1 cellular context compared by ENCODE assay signal in the genomic region with DNA sequence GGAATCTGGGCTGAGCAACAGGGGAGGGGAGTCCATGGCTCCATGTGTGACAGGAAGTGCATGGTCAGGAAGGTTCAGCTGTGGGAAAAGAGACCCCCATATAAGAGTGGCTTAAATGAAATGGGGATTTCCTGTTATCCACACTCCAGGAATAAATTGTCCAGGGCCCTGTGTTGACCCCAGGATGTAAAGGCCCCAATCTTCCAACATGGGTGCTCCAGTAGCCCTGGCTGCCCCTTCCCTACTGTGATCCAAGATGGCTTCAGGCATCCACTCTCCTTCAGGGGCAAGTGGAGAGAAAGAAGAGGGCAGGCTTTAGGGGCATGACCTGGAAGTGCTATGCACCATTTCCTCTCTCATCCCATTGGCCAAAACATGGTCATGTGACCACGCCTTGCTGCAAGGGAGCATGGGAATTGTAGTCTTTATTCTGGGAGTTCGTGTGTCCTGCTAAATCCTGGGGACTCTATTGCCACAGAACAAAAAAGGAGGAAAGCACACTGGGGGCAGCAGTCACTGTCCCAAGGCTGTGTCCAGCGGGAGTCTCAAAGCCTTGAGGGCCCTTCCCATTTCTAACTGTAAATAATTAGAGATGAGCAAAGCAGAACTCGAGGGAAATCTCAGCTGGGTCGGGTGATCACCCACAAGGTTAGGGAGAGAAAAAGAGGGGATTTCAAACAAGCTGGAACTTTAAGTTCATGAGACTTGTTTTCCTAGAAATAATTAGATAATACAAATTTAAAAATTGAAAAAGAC.
TF ChIP-seq lines count a peak whose summit lies in the region.

No MANE protein-coding gene starts in this region.

TF ChIP-seq in GM12878, 131 proteins besides CTCF, POLR2A, EP300 and RAD21 (continued from another document):
- TF ChIP-seq, protein P1, sequence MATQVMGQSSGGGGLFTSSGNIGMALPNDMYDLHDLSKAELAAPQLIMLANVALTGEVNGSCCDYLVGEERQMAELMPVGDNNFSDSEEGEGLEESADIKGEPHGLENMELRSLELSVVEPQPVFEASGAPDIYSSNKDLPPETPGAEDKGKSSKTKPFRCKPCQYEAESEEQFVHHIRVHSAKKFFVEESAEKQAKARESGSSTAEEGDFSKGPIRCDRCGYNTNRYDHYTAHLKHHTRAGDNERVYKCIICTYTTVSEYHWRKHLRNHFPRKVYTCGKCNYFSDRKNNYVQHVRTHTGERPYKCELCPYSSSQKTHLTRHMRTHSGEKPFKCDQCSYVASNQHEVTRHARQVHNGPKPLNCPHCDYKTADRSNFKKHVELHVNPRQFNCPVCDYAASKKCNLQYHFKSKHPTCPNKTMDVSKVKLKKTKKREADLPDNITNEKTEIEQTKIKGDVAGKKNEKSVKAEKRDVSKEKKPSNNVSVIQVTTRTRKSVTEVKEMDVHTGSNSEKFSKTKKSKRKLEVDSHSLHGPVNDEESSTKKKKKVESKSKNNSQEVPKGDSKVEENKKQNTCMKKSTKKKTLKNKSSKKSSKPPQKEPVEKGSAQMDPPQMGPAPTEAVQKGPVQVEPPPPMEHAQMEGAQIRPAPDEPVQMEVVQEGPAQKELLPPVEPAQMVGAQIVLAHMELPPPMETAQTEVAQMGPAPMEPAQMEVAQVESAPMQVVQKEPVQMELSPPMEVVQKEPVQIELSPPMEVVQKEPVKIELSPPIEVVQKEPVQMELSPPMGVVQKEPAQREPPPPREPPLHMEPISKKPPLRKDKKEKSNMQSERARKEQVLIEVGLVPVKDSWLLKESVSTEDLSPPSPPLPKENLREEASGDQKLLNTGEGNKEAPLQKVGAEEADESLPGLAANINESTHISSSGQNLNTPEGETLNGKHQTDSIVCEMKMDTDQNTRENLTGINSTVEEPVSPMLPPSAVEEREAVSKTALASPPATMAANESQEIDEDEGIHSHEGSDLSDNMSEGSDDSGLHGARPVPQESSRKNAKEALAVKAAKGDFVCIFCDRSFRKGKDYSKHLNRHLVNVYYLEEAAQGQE (IDR thresholded peaks at IDR 0.05; ENCODE audit: low read depth, low read length): no peak
- TF ChIP-seq SRF (IDR thresholded peaks at IDR 0.05; ENCODE audit: low read depth in 2 of 2, low read length in 2 of 2) (no peak), NR2C1 (IDR thresholded peaks at IDR 0.05) (peak; percentile 93), WRNIP1 (IDR thresholded peaks at IDR 0.05; ENCODE audit: borderline replicate concordance, low read depth, low read length) (no peak), RUNX3 (IDR thresholded peaks at IDR 0.05; ENCODE audit: low read length) (no peak), SIX5 (IDR thresholded peaks at IDR 0.05; ENCODE audit: low read depth, low read length, severe bottlenecking) (peak; percentile 69), HCFC1 (IDR thresholded peaks at IDR 0.05; ENCODE audit: low read length) (peak; percentile 75), RAD51 (IDR thresholded peaks at IDR 0.05) (peak; percentile 87), NR2C2 (IDR thresholded peaks at IDR 0.05; ENCODE audit: borderline replicate concordance, control insufficient read depth, insufficient read length, low read depth) (peak; percentile 79), CBX5 (IDR thresholded peaks at IDR 0.05; ENCODE audit: low read depth) (0 out of 2 replicates have a peak, but pooled peaks have one; percentile 43), IKZF1 (conservative IDR thresholded peaks at IDR 0.05) (peak; percentile 38), NFYA (IDR thresholded peaks at IDR 0.05; ENCODE audit: borderline replicate concordance, low read depth, low read length) (no peak), YY1 (IDR thresholded peaks at IDR 0.05; ENCODE audit: low read depth, low read length) (peak; percentile 79), CHD4 (IDR thresholded peaks at IDR 0.05) (no peak), NR2F1 (conservative IDR thresholded peaks at IDR 0.05) (0 out of 2 replicates have a peak, but pooled peaks have one; percentile 15), CREB1 (IDR thresholded peaks at IDR 0.05; ENCODE audit: low read depth) (no peak), IRF4 (IDR thresholded peaks at IDR 0.05; ENCODE audit: low read depth, low read length) (no peak)
- TF ChIP-seq, protein P2, sequence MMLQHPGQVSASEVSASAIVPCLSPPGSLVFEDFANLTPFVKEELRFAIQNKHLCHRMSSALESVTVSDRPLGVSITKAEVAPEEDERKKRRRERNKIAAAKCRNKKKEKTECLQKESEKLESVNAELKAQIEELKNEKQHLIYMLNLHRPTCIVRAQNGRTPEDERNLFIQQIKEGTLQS (IDR thresholded peaks at IDR 0.05; ENCODE audit: borderline replicate concordance, extremely low read depth, low read depth, low read length): peak; percentile 48; the same call in 1 of the 2 replicates
- TF ChIP-seq, protein P3, sequence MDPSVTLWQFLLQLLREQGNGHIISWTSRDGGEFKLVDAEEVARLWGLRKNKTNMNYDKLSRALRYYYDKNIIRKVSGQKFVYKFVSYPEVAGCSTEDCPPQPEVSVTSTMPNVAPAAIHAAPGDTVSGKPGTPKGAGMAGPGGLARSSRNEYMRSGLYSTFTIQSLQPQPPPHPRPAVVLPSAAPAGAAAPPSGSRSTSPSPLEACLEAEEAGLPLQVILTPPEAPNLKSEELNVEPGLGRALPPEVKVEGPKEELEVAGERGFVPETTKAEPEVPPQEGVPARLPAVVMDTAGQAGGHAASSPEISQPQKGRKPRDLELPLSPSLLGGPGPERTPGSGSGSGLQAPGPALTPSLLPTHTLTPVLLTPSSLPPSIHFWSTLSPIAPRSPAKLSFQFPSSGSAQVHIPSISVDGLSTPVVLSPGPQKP (IDR thresholded peaks at IDR 0.05; ENCODE audit: low read depth, low read length): no peak
- TF ChIP-seq, protein P4, sequence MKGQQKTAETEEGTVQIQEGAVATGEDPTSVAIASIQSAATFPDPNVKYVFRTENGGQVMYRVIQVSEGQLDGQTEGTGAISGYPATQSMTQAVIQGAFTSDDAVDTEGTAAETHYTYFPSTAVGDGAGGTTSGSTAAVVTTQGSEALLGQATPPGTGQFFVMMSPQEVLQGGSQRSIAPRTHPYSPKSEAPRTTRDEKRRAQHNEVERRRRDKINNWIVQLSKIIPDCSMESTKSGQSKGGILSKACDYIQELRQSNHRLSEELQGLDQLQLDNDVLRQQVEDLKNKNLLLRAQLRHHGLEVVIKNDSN (IDR thresholded peaks at IDR 0.05; ENCODE audit: borderline replicate concordance, extremely low read length, insufficient read depth, low read depth, low read length): peak; percentile 83
- TF ChIP-seq, protein P5, sequence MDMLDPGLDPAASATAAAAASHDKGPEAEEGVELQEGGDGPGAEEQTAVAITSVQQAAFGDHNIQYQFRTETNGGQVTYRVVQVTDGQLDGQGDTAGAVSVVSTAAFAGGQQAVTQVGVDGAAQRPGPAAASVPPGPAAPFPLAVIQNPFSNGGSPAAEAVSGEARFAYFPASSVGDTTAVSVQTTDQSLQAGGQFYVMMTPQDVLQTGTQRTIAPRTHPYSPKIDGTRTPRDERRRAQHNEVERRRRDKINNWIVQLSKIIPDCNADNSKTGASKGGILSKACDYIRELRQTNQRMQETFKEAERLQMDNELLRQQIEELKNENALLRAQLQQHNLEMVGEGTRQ (IDR thresholded peaks at IDR 0.05; ENCODE audit: borderline replicate concordance, low read depth, low read length): peak; percentile 61
- TF ChIP-seq, protein P6, sequence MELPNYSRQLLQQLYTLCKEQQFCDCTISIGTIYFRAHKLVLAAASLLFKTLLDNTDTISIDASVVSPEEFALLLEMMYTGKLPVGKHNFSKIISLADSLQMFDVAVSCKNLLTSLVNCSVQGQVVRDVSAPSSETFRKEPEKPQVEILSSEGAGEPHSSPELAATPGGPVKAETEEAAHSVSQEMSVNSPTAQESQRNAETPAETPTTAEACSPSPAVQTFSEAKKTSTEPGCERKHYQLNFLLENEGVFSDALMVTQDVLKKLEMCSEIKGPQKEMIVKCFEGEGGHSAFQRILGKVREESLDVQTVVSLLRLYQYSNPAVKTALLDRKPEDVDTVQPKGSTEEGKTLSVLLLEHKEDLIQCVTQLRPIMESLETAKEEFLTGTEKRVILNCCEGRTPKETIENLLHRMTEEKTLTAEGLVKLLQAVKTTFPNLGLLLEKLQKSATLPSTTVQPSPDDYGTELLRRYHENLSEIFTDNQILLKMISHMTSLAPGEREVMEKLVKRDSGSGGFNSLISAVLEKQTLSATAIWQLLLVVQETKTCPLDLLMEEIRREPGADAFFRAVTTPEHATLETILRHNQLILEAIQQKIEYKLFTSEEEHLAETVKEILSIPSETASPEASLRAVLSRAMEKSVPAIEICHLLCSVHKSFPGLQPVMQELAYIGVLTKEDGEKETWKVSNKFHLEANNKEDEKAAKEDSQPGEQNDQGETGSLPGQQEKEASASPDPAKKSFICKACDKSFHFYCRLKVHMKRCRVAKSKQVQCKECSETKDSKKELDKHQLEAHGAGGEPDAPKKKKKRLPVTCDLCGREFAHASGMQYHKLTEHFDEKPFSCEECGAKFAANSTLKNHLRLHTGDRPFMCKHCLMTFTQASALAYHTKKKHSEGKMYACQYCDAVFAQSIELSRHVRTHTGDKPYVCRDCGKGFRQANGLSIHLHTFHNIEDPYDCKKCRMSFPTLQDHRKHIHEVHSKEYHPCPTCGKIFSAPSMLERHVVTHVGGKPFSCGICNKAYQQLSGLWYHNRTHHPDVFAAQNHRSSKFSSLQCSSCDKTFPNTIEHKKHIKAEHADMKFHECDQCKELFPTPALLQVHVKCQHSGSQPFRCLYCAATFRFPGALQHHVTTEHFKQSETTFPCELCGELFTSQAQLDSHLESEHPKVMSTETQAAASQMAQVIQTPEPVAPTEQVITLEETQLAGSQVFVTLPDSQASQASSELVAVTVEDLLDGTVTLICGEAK (IDR thresholded peaks at IDR 0.05; ENCODE audit: borderline replicate concordance): peak; percentile 83
